ENCODE assay signal across 13 cellular contexts in the genomic region with DNA sequence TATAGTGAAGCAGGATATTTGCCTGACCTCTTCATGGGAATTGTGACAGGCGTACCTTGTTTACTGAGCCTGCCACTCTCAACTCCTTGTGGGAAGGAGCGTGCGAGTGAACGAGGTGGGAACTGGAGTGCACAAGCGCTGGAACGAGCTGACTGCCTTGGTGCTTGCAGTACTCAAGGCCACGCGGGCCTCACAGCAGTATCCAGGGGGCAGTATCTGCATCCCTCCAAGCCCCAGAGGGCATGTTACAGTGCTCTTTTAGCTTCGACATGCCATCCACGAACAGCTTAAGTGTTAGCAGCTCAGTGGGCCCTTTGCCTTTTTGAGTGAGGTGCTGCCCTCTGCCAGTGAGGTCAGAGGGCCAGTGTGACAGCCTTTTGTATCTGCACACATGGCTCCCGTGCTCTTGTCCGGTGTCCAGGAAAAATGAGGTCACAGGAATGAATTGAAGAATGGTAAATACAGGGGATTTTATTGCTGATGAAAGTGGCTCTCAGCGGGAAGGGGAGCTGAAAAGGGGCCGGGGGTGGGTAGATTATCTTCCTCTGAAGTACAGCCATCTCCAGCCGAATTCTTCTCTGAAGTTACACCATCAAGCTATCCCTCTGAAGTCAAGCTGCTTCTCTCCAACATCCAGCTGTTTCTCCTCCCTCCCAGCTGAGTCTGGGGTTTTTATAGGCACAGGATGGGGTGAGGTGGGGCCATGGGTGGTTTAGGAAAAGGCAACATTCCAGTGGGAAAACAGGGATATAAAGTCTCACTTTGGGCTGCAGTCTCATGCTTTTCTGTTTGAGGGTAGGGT.
A peak's percentile ranks its signal among the peaks of the same experiment; 100 is the strongest.
DNase-seq lines count a peak whose midpoint lies in the region; ATAC-seq and TF ChIP-seq lines count a peak whose summit lies in the region.
"Had no signal": no experiment of that assay in that cellular context is flagged by ENCODE, and none has a peak within 500 bp of the region (broad histone marks: within the 10 kb centered on the region; RNA-seq: fewer than 3 reads in every experiment).

No MANE protein-coding gene starts in this region.

- peaks cover 54 to 61% of the 10 kb centered on the region in 2 donors for H3K4me1 Mint-ChIP-seq in natural killer cell
- H3K4me1 Mint-ChIP-seq in natural killer cell treated with Interleukin-12 subunit alpha and Interleukin-12 subunit beta and Interleukin-15 and Interleukin-18, amount 100 ng/mL, for 72 hours (ENCODE audit: low read depth in 2 of 2), result peaks cover 34 to 41% of the 10 kb centered on the region in 2 donors
- peaks cover 25% of the 10 kb centered on the region for H3K4me1 Mint-ChIP-seq in endodermal cell

- ATAC-seq in natural killer cell (peak in 1 of 3 donors; percentile 42), HG02840 (IDR thresholded peaks at IDR 0.05; ENCODE audit: low FRiP score, unreplicated experiment) (no peak), HG02642 (IDR thresholded peaks at IDR 0.05; ENCODE audit: poor library complexity, unreplicated experiment) (no peak)
- ATAC-seq in natural killer cell treated with Interleukin-12 subunit alpha and Interleukin-12 subunit beta and Interleukin-15 and Interleukin-18, amount 100 ng/mL, for 72 hours, result no peak

- no peak overlapping the region for H3K4me3 Mint-ChIP-seq in natural killer cell
- no peak overlapping the region for H3K4me3 Mint-ChIP-seq in natural killer cell treated with Interleukin-12 subunit alpha and Interleukin-12 subunit beta and Interleukin-15 and Interleukin-18, amount 100 ng/mL, for 72 hours
- H3K4me3 Mint-ChIP-seq in endodermal cell, result no peak overlapping the region
- H3K4me3 Mint-ChIP-seq: activated B cell treated with CpG ODN at 0.5 μM for 24 hours, brain had no signal

- H3K36me3 ChIP-seq in endodermal cell (ENCODE audit: control insufficient read depth, insufficient read depth, low read length) (no peaks in the 10 kb centered on the region), liver (ENCODE audit: control insufficient read depth in 4 of 4, insufficient read depth in 3 of 4, low read depth in 1 of 4, low read length in 3 of 4) (peaks cover 0 to 4% (median 1%) of the 10 kb centered on the region in 4 donors)

- H3K36me3 Mint-ChIP-seq in natural killer cell (no peaks in the 10 kb centered on the region), endodermal cell (ENCODE audit: low read depth) (peaks cover 5% of the 10 kb centered on the region)
- no peaks in the 10 kb centered on the region for H3K36me3 Mint-ChIP-seq in natural killer cell treated with Interleukin-12 subunit alpha and Interleukin-12 subunit beta and Interleukin-15 and Interleukin-18, amount 100 ng/mL, for 72 hours

- H3K27me3 ChIP-seq in endodermal cell (ENCODE audit: control insufficient read depth, insufficient read depth, low read length, poor library complexity, severe bottlenecking) (no peaks in the 10 kb centered on the region), liver (ENCODE audit: control insufficient read depth in 4 of 4, insufficient read depth in 4 of 4, low read length in 3 of 4) (no peaks in the 10 kb centered on the region)

- H3K9me3 Mint-ChIP-seq in natural killer cell, result no peaks in the 10 kb centered on the region
- H3K9me3 Mint-ChIP-seq in natural killer cell treated with Interleukin-12 subunit alpha and Interleukin-12 subunit beta and Interleukin-15 and Interleukin-18, amount 100 ng/mL, for 72 hours, result no peaks in the 10 kb centered on the region
- no peaks in the 10 kb centered on the region for H3K9me3 Mint-ChIP-seq in endodermal cell
- H3K9me3 Mint-ChIP-seq: activated B cell treated with CpG ODN at 0.5 μM for 24 hours had no signal

- intact Hi-C loops in natural killer cell (cut with micrococcal nuclease), result loop anchor here (1.0 kb wide), 1 partner anchor 101 kb away; no protein-coding TSS in a partner anchor

- DNase-seq in natural killer cell, result no peak
- DNase-seq in natural killer cell treated with Interleukin-12 subunit alpha and Interleukin-12 subunit beta and Interleukin-15 and Interleukin-18, amount 100 ng/mL, for 72 hours (ENCODE audit: low spot score), result no peak
- DNase-seq in endodermal cell, result peak; percentile 78
- DNase-seq in effector CD4-positive, alpha-beta T cell, result no peak
- no peak for DNase-seq in activated CD4-positive, alpha-beta T cell treated with anti-CD3 and anti-CD28 coated beads, Interleukin-2, amount 50 U/mL, for 1 hour
- DNase-seq: activated B cell treated with CpG ODN at 0.5 μM for 24 hours; NCI-H345; RPMI8226; stimulated activated CD4-positive, alpha-beta T cell treated with anti-CD3 and anti-CD28 coated beads, Interleukin-15, amount 100 ng/mL, for 24 hours had no signal

- H3K9me3 ChIP-seq in endodermal cell (ENCODE audit: control insufficient read depth, low read length) (peaks cover 20% of the 10 kb centered on the region), liver (ENCODE audit: control insufficient read depth in 4 of 4, low read length in 3 of 4) (no peaks in the 10 kb centered on the region)

- no peak overlapping the region for H3K27ac ChIP-seq in endodermal cell (ENCODE audit: low read depth, low read length)
- peak overlapping the region; percentile 77 to 94 for H3K27ac ChIP-seq in liver (ENCODE audit: low read depth in 1 of 2, low read length in 2 of 2)

- no peaks in the 10 kb centered on the region for H3K4me1 ChIP-seq in endodermal cell (ENCODE audit: control insufficient read depth, insufficient read depth, low read length)
- H3K4me1 ChIP-seq in liver (ENCODE audit: control insufficient read depth in 4 of 4, insufficient read depth in 4 of 4, low read length in 3 of 4), result peaks cover 0 to 17% (median 5%) of the 10 kb centered on the region in 4 donors

- H3K9ac ChIP-seq in endodermal cell (ENCODE audit: extremely low read depth, low read length, poor library complexity, severe bottlenecking) (no peak overlapping the region), liver (ENCODE audit: low read depth in 1 of 2, low read length in 2 of 2) (peak overlapping the region; percentile 32 to 45)

- H3K4me3 ChIP-seq in endodermal cell (ENCODE audit: low read length), result no peak overlapping the region
- no peak overlapping the region for H3K4me3 ChIP-seq in liver (ENCODE audit: low read depth in 1 of 3, low read length in 3 of 3)

- H3K27ac Mint-ChIP-seq in natural killer cell, result peak overlapping the region; percentile 21 to 48
- H3K27ac Mint-ChIP-seq in natural killer cell treated with Interleukin-12 subunit alpha and Interleukin-12 subunit beta and Interleukin-15 and Interleukin-18, amount 100 ng/mL, for 72 hours, result peak overlapping the region in 1 of 2 donors; percentile 70
- H3K27ac Mint-ChIP-seq in endodermal cell, result peak overlapping the region; percentile 2
- H3K27ac Mint-ChIP-seq: activated B cell treated with CpG ODN at 0.5 μM for 24 hours, brain had no signal

- TF ChIP-seq CTCF in natural killer cell (IDR thresholded peaks at IDR 0.05) (no peak), endodermal cell (conservative IDR thresholded peaks at IDR 0.05) (peak; percentile 59), liver (IDR thresholded peaks at IDR 0.05; ENCODE audit: low read depth, low read length, missing input control) (peak; percentile 36)

- WGBS in endodermal cell (ENCODE audit: insufficient coverage in 1 of 2, insufficient read length in 1 of 2), 2 experiments, result 81 to 84% methylated on average over 13 to 15 of the region's 15 CpGs
- 71% methylated on average over 15 of the region's 15 CpGs for WGBS in liver

- TF ChIP-seq RAD21 in liver (IDR thresholded peaks at IDR 0.05), result peak; percentile 73 to 74

- no peaks in the 10 kb centered on the region for H3K27me3 Mint-ChIP-seq in natural killer cell (ENCODE audit: low read depth in 2 of 2)
- no peaks in the 10 kb centered on the region for H3K27me3 Mint-ChIP-seq in natural killer cell treated with Interleukin-12 subunit alpha and Interleukin-12 subunit beta and Interleukin-15 and Interleukin-18, amount 100 ng/mL, for 72 hours
- H3K27me3 Mint-ChIP-seq in endodermal cell (ENCODE audit: insufficient read depth), result no peaks in the 10 kb centered on the region
- H3K27me3 Mint-ChIP-seq: activated B cell treated with CpG ODN at 0.5 μM for 24 hours, brain had no signal

TF ChIP-seq in liver, 16 proteins besides CTCF, POLR2A, EP300 and RAD21 (continues in another document):
- TF ChIP-seq YY1 (IDR thresholded peaks at IDR 0.05) (peak; percentile 44), GABPA (IDR thresholded peaks at IDR 0.05 in 1 of 2, conservative IDR thresholded peaks at IDR 0.05 in 1 of 2) (no peak), RXRA (IDR thresholded peaks at IDR 0.05) (peak; percentile 66 to 67), EGR1 (IDR thresholded peaks at IDR 0.05; ENCODE audit: low read depth in 2 of 2) (peak in 1 of 2 donors; percentile 59), FOXA1 (IDR thresholded peaks at IDR 0.05) (no peak), FOXA2 (IDR thresholded peaks at IDR 0.05) (peak; percentile 29), REST (IDR thresholded peaks at IDR 0.05) (peak; percentile 31), SP1 (IDR thresholded peaks at IDR 0.05) (peak; percentile 58), HNF4G (IDR thresholded peaks at IDR 0.05) (no peak)
- TF ChIP-seq, protein P1, sequence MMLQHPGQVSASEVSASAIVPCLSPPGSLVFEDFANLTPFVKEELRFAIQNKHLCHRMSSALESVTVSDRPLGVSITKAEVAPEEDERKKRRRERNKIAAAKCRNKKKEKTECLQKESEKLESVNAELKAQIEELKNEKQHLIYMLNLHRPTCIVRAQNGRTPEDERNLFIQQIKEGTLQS (IDR thresholded peaks at IDR 0.05), result peak; percentile 15
